ENCODE assay signal across 1 cellular context in genomic region chr11:30488304-30488998, GRCh38.
TF ChIP-seq lines count a peak whose summit lies in the region.

No MANE protein-coding gene starts in this region.

TF ChIP-seq in HepG2, 621 proteins besides CTCF, POLR2A, EP300 and RAD21 (continued from another document and continues in another):
- TF ChIP-seq KIAA2018 (CRISPR knock-in tag; IDR thresholded peaks at IDR 0.05; ENCODE audit: borderline replicate concordance): no peak
- TF ChIP-seq ZNF513 (CRISPR knock-in tag; conservative IDR thresholded peaks at IDR 0.05): no peak
- no peak for TF ChIP-seq ZNF558 (CRISPR knock-in tag; IDR thresholded peaks at IDR 0.05; ENCODE audit: borderline replicate concordance)
- no peak for TF ChIP-seq ZNF17 (CRISPR knock-in tag; IDR thresholded peaks at IDR 0.05)
- TF ChIP-seq PITX1 (CRISPR knock-in tag; IDR thresholded peaks at IDR 0.05): no peak
- 0 out of 2 replicates have a peak, but pooled peaks have one; percentile 31 for TF ChIP-seq HOXA5 (CRISPR knock-in tag; IDR thresholded peaks at IDR 0.05)
- no peak for TF ChIP-seq JUNB (CRISPR knock-in tag; IDR thresholded peaks at IDR 0.05; ENCODE audit: borderline replicate concordance)
- TF ChIP-seq ADNP (CRISPR knock-in tag; IDR thresholded peaks at IDR 0.05): no peak
- no peak for TF ChIP-seq SPEN (CRISPR knock-in tag; IDR thresholded peaks at IDR 0.05; ENCODE audit: low read depth)
- no peak for TF ChIP-seq PRDM15 (CRISPR knock-in tag; IDR thresholded peaks at IDR 0.05)
- no peak for TF ChIP-seq ZNF713 (CRISPR knock-in tag; IDR thresholded peaks at IDR 0.05)
- no peak; the same call in 1 of the 2 replicates for TF ChIP-seq ZBTB7B (CRISPR knock-in tag; IDR thresholded peaks at IDR 0.05)
- no peak for TF ChIP-seq MYC (CRISPR knock-in tag; IDR thresholded peaks at IDR 0.05; ENCODE audit: borderline replicate concordance)
- TF ChIP-seq ZNF749 (CRISPR knock-in tag; IDR thresholded peaks at IDR 0.05; ENCODE audit: borderline replicate concordance): no peak
- no peak for TF ChIP-seq FOSL1 (CRISPR knock-in tag; IDR thresholded peaks at IDR 0.05; ENCODE audit: borderline replicate concordance)
- 0 out of 2 replicates have a peak, but pooled peaks have one; percentile 26 for TF ChIP-seq CEBPB (IDR thresholded peaks at IDR 0.05; ENCODE audit: borderline replicate concordance, low read depth, low read length)
- TF ChIP-seq ZC3H13 (CRISPR knock-in tag; IDR thresholded peaks at IDR 0.05): no peak
- TF ChIP-seq RBAK (CRISPR knock-in tag; IDR thresholded peaks at IDR 0.05): no peak
- TF ChIP-seq U2AF2 (IDR thresholded peaks at IDR 0.05; ENCODE audit: low read depth, low read length): no peak
- no peak; the same call in 1 of the 2 replicates for TF ChIP-seq ZNF460 (CRISPR knock-in tag; IDR thresholded peaks at IDR 0.05; ENCODE audit: borderline replicate concordance)
- peak; percentile 72; the same call in 1 of the 2 replicates for TF ChIP-seq ZNF331 (CRISPR knock-in tag; IDR thresholded peaks at IDR 0.05)
- TF ChIP-seq ZNF569 (CRISPR knock-in tag; IDR thresholded peaks at IDR 0.05; ENCODE audit: borderline replicate concordance): no peak
- no peak for TF ChIP-seq MEIS1 (CRISPR knock-in tag; IDR thresholded peaks at IDR 0.05; ENCODE audit: borderline replicate concordance)
- TF ChIP-seq HDAC1 (CRISPR knock-in tag; IDR thresholded peaks at IDR 0.05): peak; percentile 77
- TF ChIP-seq ZNF496 (CRISPR knock-in tag; IDR thresholded peaks at IDR 0.05; ENCODE audit: insufficient replicate concordance): no peak
- TF ChIP-seq ZNF333 (CRISPR knock-in tag; IDR thresholded peaks at IDR 0.05; ENCODE audit: borderline replicate concordance): no peak
- 0 out of 2 replicates have a peak, but pooled peaks have one; percentile 43 for TF ChIP-seq NR2F2 (IDR thresholded peaks at IDR 0.05; ENCODE audit: borderline replicate concordance, low read depth)
- no peak for TF ChIP-seq USF2 (IDR thresholded peaks at IDR 0.05; ENCODE audit: low read depth, low read length)
- no peak for TF ChIP-seq USF2 (CRISPR knock-in tag; IDR thresholded peaks at IDR 0.05; ENCODE audit: borderline replicate concordance)
- TF ChIP-seq ZNF3 (CRISPR knock-in tag; IDR thresholded peaks at IDR 0.05): no peak
- TF ChIP-seq ATAD3A (CRISPR knock-in tag; IDR thresholded peaks at IDR 0.05): no peak
- TF ChIP-seq RELA (CRISPR knock-in tag; IDR thresholded peaks at IDR 0.05): no peak
- peak; percentile 29; the same call in 1 of the 2 replicates for TF ChIP-seq ELF3 (CRISPR knock-in tag; IDR thresholded peaks at IDR 0.05)
- no peak for TF ChIP-seq STAT5B (CRISPR knock-in tag; IDR thresholded peaks at IDR 0.05)
- TF ChIP-seq POGK (CRISPR knock-in tag; conservative IDR thresholded peaks at IDR 0.05): no peak
- TF ChIP-seq KLF16 (CRISPR knock-in tag; IDR thresholded peaks at IDR 0.05): peak in 1 of 2 experiments; percentile 59; a peak in 1 of 4 replicates
- TF ChIP-seq REPIN1 (CRISPR knock-in tag; IDR thresholded peaks at IDR 0.05; ENCODE audit: borderline replicate concordance, low read depth): no peak
- TF ChIP-seq ZNF839 (CRISPR knock-in tag; IDR thresholded peaks at IDR 0.05; ENCODE audit: borderline replicate concordance): no peak
- TF ChIP-seq SALL2 (CRISPR knock-in tag; IDR thresholded peaks at IDR 0.05): no peak
- no peak for TF ChIP-seq NFIB (CRISPR knock-in tag; IDR thresholded peaks at IDR 0.05; ENCODE audit: borderline replicate concordance)
- TF ChIP-seq CHD2 (IDR thresholded peaks at IDR 0.05; ENCODE audit: low read depth, low read length): no peak
- no peak for TF ChIP-seq MLLT10 (CRISPR knock-in tag; IDR thresholded peaks at IDR 0.05)
- TF ChIP-seq NAIF1 (CRISPR knock-in tag; IDR thresholded peaks at IDR 0.05; ENCODE audit: borderline replicate concordance): no peak
- TF ChIP-seq ZNF484 (CRISPR knock-in tag; IDR thresholded peaks at IDR 0.05; ENCODE audit: borderline replicate concordance, low read depth): no peak
- peak; percentile 93; the same call in 1 of the 2 replicates for TF ChIP-seq SALL1 (CRISPR knock-in tag; IDR thresholded peaks at IDR 0.05)
- no peak for TF ChIP-seq UBTF (CRISPR knock-in tag; IDR thresholded peaks at IDR 0.05)
- no peak for TF ChIP-seq SCMH1 (CRISPR knock-in tag; IDR thresholded peaks at IDR 0.05; ENCODE audit: borderline replicate concordance)
- TF ChIP-seq ARID2 (CRISPR knock-in tag; IDR thresholded peaks at IDR 0.05; ENCODE audit: borderline replicate concordance): no peak
